In genomic region chr6:13813011-13813410, GRCh38 we compare ENCODE assay signal across 7 cellular contexts. TPM values are rescaled to one million over a fixed set of nuclear protein-coding genes. Genes with fewer than 3 reads are reported as not detected.
A peak's percentile ranks its signal among the peaks of the same experiment; 100 is the strongest.
DNase-seq lines count a peak whose midpoint lies in the region; ATAC-seq and TF ChIP-seq lines count a peak whose summit lies in the region.

No MANE protein-coding gene starts in this region.

- H3K27ac ChIP-seq in HEK293 (ENCODE audit: extremely low read depth, low read depth, low read length), result no peak overlapping the region
- H3K27ac ChIP-seq in SJSA1, result no peak overlapping the region
- H3K27ac ChIP-seq in skin epidermis, result peak overlapping the region in 13 of 21 experiments; percentile 90 to 97 (median 96)

- CTCF ChIA-PET in HEK293 (lab: Yijun Ruan, JAX), result interaction anchor here (7.6 kb wide), 1 partner anchor 18 kb away, joined by 56 read pairs; no protein-coding TSS in a partner anchor

- POLR2A ChIA-PET in HEK293 (lab: Yijun Ruan, JAX), result interaction anchor here (0.7 to 1.2 kb wide), 2 partner anchors 9 to 48 kb away, joined by 3 to 4 read pairs; no protein-coding TSS in a partner anchor

- no peaks in the 10 kb centered on the region for H3K27me3 ChIP-seq in SJSA1 (replicated peaks)

- DNase-seq in SJSA1 (ENCODE audit: low read depth in 1 of 2, low spot score in 2 of 2) (no peak), fibroblast of pulmonary artery (ENCODE audit: low read depth) (no peak), medulla oblongata (ENCODE audit: extremely low spot score) (no peak)

- H3K9me3 ChIP-seq in HEK293 (ENCODE audit: control insufficient read depth, insufficient read depth, low read depth, low read length), result no peaks in the 10 kb centered on the region
- no peaks in the 10 kb centered on the region for H3K9me3 ChIP-seq in SJSA1 (replicated peaks)

- H3K4me3 ChIP-seq in HEK293 (ENCODE audit: low read depth, low read length) (peak overlapping the region; percentile 66), SJSA1 (peak overlapping the region; percentile 96), fibroblast of pulmonary artery (replicated peaks; ENCODE audit: low read depth, low read length) (peak overlapping the region; percentile 77), skin epidermis (peak overlapping the region; percentile 77 to 95 (median 88))

- H3K4me1 ChIP-seq in HEK293 (ENCODE audit: control insufficient read depth, insufficient read depth, low read length) (peaks cover 5% of the 10 kb centered on the region; the same call in 1 of the 2 replicates), SJSA1 (replicated peaks) (peaks cover 10% of the 10 kb centered on the region)

- ATAC-seq in HG03039 (IDR thresholded peaks at IDR 0.05; ENCODE audit: unreplicated experiment) (no peak), GM18858 (IDR thresholded peaks at IDR 0.05; ENCODE audit: unreplicated experiment) (no peak)

- no peak for TF ChIP-seq CTCF in HEK293 (tag by site-specific recombination; IDR thresholded peaks at IDR 0.05)
- no peak for TF ChIP-seq CTCF in fibroblast of pulmonary artery (IDR thresholded peaks at IDR 0.05; ENCODE audit: low read length, missing control alignments)

- H3K36me3 ChIP-seq in HEK293 (ENCODE audit: control insufficient read depth in 2 of 2, insufficient read depth in 1 of 2, low read length in 2 of 2) (peaks cover 0 to 4% of the 10 kb centered on the region in 2 experiments; a peak in 2 of 3 replicates), SJSA1 (peaks cover 12% of the 10 kb centered on the region)

TF ChIP-seq in HEK293, 187 proteins besides CTCF, POLR2A, EP300 and RAD21:
- TF ChIP-seq KLF10 (tag by site-specific recombination; IDR thresholded peaks at IDR 0.05) (no peak), ZBTB20 (tag by site-specific recombination; IDR thresholded peaks at IDR 0.05) (no peak), ZNF423 (tag by site-specific recombination; IDR thresholded peaks at IDR 0.05) (no peak)
- TF ChIP-seq, protein P1, sequence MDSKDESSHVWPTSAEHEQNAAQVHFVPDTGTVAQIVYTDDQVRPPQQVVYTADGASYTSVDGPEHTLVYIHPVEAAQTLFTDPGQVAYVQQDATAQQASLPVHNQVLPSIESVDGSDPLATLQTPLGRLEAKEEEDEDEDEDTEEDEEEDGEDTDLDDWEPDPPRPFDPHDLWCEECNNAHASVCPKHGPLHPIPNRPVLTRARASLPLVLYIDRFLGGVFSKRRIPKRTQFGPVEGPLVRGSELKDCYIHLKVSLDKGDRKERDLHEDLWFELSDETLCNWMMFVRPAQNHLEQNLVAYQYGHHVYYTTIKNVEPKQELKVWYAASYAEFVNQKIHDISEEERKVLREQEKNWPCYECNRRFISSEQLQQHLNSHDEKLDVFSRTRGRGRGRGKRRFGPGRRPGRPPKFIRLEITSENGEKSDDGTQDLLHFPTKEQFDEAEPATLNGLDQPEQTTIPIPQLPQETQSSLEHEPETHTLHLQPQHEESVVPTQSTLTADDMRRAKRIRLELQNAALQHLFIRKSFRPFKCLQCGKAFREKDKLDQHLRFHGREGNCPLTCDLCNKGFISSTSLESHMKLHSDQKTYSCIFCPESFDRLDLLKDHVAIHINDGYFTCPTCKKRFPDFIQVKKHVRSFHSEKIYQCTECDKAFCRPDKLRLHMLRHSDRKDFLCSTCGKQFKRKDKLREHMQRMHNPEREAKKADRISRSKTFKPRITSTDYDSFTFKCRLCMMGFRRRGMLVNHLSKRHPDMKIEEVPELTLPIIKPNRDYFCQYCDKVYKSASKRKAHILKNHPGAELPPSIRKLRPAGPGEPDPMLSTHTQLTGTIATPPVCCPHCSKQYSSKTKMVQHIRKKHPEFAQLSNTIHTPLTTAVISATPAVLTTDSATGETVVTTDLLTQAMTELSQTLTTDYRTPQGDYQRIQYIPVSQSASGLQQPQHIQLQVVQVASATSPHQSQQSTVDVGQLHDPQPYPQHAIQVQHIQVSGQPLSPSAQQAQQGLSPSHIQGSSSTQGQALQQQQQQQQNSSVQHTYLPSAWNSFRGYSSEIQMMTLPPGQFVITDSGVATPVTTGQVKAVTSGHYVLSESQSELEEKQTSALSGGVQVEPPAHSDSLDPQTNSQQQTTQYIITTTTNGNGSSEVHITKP (tag by site-specific recombination; IDR thresholded peaks at IDR 0.05), result no peak

RNA-seq across cellular contexts. Expression of gene MCUR1, which starts 1.3 kb away (rescaled TPM):
- 25.1 and 27.9 TPM in 2 replicates for total RNA-seq in SJSA1 (2014; rRNA removed; shearing (Covaris generic))

Comparison
In these comparisons a context has a peak if more than half of its experiments do, and no peak if none do; other contexts are left out.
1. H3K27ac ChIP-seq: peak in skin epidermis (13 of 21); none in HEK293 (single experiment) and SJSA1 (single experiment).
2. Peak in every context shown above with its lines, with median percentiles within 50 percentile points of each other: H3K4me3 ChIP-seq.